1 cellular context compared by ENCODE assay signal in the genomic region with DNA sequence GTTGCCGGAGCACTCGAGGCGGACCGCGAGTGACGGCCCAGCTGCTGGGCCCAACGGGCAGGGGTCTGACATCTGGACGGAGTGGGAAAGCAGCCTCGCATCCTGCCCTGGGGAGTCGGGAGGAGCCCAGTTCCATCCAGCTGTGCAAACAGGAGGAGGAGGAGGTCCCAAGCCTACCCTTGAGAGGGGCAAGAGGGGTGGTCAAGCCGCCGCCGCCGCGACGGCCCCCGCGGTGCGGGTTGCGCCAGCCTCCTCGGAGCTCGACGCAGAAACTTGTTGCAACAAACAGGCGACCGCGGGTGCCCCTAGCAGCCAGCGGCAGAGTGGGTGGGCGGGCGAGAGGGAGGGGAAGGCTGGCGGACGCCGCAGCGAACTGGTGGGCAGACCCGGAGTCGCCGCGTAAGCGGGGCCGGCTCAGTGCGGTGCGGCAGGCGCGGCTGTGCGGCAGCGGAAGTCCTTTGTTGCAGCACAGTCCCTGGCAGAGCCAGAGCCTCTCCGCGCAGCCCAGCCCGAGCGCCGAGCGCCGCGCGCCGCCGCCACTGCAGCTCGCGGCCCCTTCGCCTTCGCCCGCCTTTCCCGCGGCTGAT.
TF ChIP-seq lines count a peak whose summit lies in the region.

A gene with protein sequence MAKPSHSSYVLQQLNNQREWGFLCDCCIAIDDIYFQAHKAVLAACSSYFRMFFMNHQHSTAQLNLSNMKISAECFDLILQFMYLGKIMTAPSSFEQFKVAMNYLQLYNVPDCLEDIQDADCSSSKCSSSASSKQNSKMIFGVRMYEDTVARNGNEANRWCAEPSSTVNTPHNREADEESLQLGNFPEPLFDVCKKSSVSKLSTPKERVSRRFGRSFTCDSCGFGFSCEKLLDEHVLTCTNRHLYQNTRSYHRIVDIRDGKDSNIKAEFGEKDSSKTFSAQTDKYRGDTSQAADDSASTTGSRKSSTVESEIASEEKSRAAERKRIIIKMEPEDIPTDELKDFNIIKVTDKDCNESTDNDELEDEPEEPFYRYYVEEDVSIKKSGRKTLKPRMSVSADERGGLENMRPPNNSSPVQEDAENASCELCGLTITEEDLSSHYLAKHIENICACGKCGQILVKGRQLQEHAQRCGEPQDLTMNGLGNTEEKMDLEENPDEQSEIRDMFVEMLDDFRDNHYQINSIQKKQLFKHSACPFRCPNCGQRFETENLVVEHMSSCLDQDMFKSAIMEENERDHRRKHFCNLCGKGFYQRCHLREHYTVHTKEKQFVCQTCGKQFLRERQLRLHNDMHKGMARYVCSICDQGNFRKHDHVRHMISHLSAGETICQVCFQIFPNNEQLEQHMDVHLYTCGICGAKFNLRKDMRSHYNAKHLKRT (plus strand): TSS at position 461 of the 587 bp plus-strand sequence. CDS start 16,735 bp downstream, outside the sequence.

TF ChIP-seq in HEK293, 187 proteins besides CTCF, POLR2A, EP300 and RAD21 (continued from another document and continues in another):
- TF ChIP-seq, protein P1, sequence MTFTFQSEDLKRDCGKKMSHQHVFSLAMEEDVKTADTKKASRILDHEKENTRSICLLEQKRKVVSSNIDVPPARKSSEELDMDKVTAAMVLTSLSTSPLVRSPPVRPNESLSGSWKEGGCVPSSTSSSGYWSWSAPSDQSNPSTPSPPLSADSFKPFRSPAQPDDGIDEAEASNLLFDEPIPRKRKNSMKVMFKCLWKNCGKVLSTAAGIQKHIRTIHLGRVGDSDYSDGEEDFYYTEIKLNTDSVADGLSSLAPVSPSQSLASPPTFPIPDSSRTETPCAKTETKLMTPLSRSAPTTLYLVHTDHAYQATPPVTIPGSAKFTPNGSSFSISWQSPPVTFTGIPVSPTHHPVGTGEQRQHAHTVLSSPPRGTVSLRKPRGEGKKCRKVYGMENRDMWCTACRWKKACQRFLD (tag by site-specific recombination; IDR thresholded peaks at IDR 0.05), result no peak
- TF ChIP-seq ZNF843 (tag by site-specific recombination; IDR thresholded peaks at IDR 0.05) (peak; percentile 70; the same call in 1 of the 2 replicates), ZNF560 (tag by site-specific recombination; IDR thresholded peaks at IDR 0.05; ENCODE audit: borderline replicate concordance) (no peak), ZXDB (tag by site-specific recombination; IDR thresholded peaks at IDR 0.05) (peak; percentile 88), OSR2 (tag by site-specific recombination; IDR thresholded peaks at IDR 0.05) (no peak), GFI1B (tag by site-specific recombination; IDR thresholded peaks at IDR 0.05) (no peak), HOXC10 (CRISPR knock-in tag; IDR thresholded peaks at IDR 0.05) (0 out of 2 replicates have a peak, but pooled peaks have one; percentile 1), ZNF391 (tag by site-specific recombination; IDR thresholded peaks at IDR 0.05; ENCODE audit: borderline replicate concordance, low read depth) (no peak), ZNF501 (tag by site-specific recombination; IDR thresholded peaks at IDR 0.05) (peak; percentile 39; the same call in 1 of the 2 replicates), OVOL3 (tag by site-specific recombination; IDR thresholded peaks at IDR 0.05) (no peak), SP3 (tag by site-specific recombination; IDR thresholded peaks at IDR 0.05) (peak; percentile 73), ZNF426 (tag by site-specific recombination; IDR thresholded peaks at IDR 0.05) (no peak), ZBTB17 (tag by site-specific recombination; IDR thresholded peaks at IDR 0.05) (peak; percentile 80), ZNF112 (tag by site-specific recombination; IDR thresholded peaks at IDR 0.05) (no peak), ZFHX2 (tag by site-specific recombination; conservative IDR thresholded peaks at IDR 0.05) (peak; percentile 58; the same call in 1 of the 2 replicates), ZNF324 (tag by site-specific recombination; IDR thresholded peaks at IDR 0.05) (0 out of 2 replicates have a peak, but pooled peaks have one; percentile 55), ZSCAN30 (tag by site-specific recombination; IDR thresholded peaks at IDR 0.05) (peak; percentile 26), IKZF3 (tag by site-specific recombination; IDR thresholded peaks at IDR 0.05) (peak; percentile 81), ZBTB21 (tag by site-specific recombination; IDR thresholded peaks at IDR 0.05) (no peak), ZNF837 (tag by site-specific recombination; IDR thresholded peaks at IDR 0.05) (peak; percentile 48; the same call in 1 of the 2 replicates), MYNN (tag by site-specific recombination; IDR thresholded peaks at IDR 0.05; ENCODE audit: borderline replicate concordance) (no peak), GLIS2 (tag by site-specific recombination; IDR thresholded peaks at IDR 0.05) (peak; percentile 94), GLIS1 (tag by site-specific recombination; IDR thresholded peaks at IDR 0.05) (peak; percentile 86), ZNF792 (tag by site-specific recombination; IDR thresholded peaks at IDR 0.05) (peak; percentile 47; the same call in 1 of the 2 replicates), ZNF658 (tag by site-specific recombination; IDR thresholded peaks at IDR 0.05) (no peak), SP2 (tag by site-specific recombination; IDR thresholded peaks at IDR 0.05) (peak; percentile 72), ZNF561 (tag by site-specific recombination; IDR thresholded peaks at IDR 0.05; ENCODE audit: borderline replicate concordance) (no peak), WT1 (tag by site-specific recombination; IDR thresholded peaks at IDR 0.05) (peak; percentile 90), ZNF146 (tag by site-specific recombination; IDR thresholded peaks at IDR 0.05) (0 out of 2 replicates have a peak, but pooled peaks have one; percentile 1), ZNF626 (tag by site-specific recombination; IDR thresholded peaks at IDR 0.05) (no peak), ZNF76 (tag by site-specific recombination; IDR thresholded peaks at IDR 0.05; ENCODE audit: borderline replicate concordance, low read depth) (0 out of 2 replicates have a peak, but pooled peaks have one; percentile 6), ZNF610 (tag by site-specific recombination; IDR thresholded peaks at IDR 0.05; ENCODE audit: borderline replicate concordance) (no peak)
- TF ChIP-seq, protein P2, sequence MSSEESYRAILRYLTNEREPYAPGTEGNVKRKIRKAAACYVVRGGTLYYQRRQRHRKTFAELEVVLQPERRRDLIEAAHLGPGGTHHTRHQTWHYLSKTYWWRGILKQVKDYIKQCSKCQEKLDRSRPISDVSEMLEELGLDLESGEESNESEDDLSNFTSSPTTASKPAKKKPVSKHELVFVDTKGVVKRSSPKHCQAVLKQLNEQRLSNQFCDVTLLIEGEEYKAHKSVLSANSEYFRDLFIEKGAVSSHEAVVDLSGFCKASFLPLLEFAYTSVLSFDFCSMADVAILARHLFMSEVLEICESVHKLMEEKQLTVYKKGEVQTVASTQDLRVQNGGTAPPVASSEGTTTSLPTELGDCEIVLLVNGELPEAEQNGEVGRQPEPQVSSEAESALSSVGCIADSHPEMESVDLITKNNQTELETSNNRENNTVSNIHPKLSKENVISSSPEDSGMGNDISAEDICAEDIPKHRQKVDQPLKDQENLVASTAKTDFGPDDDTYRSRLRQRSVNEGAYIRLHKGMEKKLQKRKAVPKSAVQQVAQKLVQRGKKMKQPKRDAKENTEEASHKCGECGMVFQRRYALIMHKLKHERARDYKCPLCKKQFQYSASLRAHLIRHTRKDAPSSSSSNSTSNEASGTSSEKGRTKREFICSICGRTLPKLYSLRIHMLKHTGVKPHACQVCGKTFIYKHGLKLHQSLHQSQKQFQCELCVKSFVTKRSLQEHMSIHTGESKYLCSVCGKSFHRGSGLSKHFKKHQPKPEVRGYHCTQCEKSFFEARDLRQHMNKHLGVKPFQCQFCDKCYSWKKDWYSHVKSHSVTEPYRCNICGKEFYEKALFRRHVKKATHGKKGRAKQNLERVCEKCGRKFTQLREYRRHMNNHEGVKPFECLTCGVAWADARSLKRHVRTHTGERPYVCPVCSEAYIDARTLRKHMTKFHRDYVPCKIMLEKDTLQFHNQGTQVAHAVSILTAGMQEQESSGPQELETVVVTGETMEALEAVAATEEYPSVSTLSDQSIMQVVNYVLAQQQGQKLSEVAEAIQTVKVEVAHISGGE (tag by site-specific recombination; conservative IDR thresholded peaks at IDR 0.05; ENCODE audit: low read depth), result peak; percentile 90
- TF ChIP-seq, protein P3, sequence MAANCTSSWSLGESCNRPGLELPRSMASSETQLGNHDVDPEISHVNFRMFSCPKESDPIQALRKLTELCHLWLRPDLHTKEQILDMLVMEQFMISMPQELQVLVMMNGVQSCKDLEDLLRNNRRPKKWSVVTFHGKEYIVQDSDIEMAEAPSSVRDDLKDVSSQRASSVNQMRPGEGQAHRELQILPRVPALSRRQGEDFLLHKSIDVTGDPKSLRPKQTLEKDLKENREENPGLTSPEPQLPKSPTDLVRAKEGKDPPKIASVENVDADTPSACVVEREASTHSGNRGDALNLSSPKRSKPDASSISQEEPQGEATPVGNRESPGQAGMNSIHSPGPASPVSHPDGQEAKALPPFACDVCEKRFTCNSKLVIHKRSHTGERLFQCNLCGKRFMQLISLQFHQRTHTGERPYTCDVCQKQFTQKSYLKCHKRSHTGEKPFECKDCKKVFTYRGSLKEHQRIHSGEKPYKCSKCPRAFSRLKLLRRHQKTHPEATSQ (tag by site-specific recombination; IDR thresholded peaks at IDR 0.05), result peak; percentile 2; the same call in 1 of the 2 replicates
- TF ChIP-seq, protein P4, sequence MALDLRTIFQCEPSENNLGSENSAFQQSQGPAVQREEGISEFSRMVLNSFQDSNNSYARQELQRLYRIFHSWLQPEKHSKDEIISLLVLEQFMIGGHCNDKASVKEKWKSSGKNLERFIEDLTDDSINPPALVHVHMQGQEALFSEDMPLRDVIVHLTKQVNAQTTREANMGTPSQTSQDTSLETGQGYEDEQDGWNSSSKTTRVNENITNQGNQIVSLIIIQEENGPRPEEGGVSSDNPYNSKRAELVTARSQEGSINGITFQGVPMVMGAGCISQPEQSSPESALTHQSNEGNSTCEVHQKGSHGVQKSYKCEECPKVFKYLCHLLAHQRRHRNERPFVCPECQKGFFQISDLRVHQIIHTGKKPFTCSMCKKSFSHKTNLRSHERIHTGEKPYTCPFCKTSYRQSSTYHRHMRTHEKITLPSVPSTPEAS (tag by site-specific recombination; IDR thresholded peaks at IDR 0.05), result 0 out of 2 replicates have a peak, but pooled peaks have one; percentile 26
- TF ChIP-seq, protein P5, sequence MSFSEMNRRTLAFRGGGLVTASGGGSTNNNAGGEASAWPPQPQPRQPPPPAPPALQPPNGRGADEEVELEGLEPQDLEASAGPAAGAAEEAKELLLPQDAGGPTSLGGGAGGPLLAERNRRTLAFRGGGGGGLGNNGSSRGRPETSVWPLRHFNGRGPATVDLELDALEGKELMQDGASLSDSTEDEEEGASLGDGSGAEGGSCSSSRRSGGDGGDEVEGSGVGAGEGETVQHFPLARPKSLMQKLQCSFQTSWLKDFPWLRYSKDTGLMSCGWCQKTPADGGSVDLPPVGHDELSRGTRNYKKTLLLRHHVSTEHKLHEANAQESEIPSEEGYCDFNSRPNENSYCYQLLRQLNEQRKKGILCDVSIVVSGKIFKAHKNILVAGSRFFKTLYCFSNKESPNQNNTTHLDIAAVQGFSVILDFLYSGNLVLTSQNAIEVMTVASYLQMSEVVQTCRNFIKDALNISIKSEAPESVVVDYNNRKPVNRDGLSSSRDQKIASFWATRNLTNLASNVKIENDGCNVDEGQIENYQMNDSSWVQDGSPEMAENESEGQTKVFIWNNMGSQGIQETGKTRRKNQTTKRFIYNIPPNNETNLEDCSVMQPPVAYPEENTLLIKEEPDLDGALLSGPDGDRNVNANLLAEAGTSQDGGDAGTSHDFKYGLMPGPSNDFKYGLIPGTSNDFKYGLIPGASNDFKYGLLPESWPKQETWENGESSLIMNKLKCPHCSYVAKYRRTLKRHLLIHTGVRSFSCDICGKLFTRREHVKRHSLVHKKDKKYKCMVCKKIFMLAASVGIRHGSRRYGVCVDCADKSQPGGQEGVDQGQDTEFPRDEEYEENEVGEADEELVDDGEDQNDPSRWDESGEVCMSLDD (tag by site-specific recombination; IDR thresholded peaks at IDR 0.05), result peak; percentile 92; the same call in 1 of the 2 replicates
- TF ChIP-seq, protein P6, sequence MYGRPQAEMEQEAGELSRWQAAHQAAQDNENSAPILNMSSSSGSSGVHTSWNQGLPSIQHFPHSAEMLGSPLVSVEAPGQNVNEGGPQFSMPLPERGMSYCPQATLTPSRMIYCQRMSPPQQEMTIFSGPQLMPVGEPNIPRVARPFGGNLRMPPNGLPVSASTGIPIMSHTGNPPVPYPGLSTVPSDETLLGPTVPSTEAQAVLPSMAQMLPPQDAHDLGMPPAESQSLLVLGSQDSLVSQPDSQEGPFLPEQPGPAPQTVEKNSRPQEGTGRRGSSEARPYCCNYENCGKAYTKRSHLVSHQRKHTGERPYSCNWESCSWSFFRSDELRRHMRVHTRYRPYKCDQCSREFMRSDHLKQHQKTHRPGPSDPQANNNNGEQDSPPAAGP (tag by site-specific recombination; IDR thresholded peaks at IDR 0.05), result 0 out of 2 replicates have a peak, but pooled peaks have one; percentile 51
- TF ChIP-seq, protein P7, sequence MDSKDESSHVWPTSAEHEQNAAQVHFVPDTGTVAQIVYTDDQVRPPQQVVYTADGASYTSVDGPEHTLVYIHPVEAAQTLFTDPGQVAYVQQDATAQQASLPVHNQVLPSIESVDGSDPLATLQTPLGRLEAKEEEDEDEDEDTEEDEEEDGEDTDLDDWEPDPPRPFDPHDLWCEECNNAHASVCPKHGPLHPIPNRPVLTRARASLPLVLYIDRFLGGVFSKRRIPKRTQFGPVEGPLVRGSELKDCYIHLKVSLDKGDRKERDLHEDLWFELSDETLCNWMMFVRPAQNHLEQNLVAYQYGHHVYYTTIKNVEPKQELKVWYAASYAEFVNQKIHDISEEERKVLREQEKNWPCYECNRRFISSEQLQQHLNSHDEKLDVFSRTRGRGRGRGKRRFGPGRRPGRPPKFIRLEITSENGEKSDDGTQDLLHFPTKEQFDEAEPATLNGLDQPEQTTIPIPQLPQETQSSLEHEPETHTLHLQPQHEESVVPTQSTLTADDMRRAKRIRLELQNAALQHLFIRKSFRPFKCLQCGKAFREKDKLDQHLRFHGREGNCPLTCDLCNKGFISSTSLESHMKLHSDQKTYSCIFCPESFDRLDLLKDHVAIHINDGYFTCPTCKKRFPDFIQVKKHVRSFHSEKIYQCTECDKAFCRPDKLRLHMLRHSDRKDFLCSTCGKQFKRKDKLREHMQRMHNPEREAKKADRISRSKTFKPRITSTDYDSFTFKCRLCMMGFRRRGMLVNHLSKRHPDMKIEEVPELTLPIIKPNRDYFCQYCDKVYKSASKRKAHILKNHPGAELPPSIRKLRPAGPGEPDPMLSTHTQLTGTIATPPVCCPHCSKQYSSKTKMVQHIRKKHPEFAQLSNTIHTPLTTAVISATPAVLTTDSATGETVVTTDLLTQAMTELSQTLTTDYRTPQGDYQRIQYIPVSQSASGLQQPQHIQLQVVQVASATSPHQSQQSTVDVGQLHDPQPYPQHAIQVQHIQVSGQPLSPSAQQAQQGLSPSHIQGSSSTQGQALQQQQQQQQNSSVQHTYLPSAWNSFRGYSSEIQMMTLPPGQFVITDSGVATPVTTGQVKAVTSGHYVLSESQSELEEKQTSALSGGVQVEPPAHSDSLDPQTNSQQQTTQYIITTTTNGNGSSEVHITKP (tag by site-specific recombination; IDR thresholded peaks at IDR 0.05), result peak; percentile 98
- TF ChIP-seq, protein P8, sequence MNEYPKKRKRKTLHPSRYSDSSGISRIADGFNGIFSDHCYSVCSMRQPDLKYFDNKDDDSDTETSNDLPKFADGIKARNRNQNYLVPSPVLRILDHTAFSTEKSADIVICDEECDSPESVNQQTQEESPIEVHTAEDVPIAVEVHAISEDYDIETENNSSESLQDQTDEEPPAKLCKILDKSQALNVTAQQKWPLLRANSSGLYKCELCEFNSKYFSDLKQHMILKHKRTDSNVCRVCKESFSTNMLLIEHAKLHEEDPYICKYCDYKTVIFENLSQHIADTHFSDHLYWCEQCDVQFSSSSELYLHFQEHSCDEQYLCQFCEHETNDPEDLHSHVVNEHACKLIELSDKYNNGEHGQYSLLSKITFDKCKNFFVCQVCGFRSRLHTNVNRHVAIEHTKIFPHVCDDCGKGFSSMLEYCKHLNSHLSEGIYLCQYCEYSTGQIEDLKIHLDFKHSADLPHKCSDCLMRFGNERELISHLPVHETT (tag by site-specific recombination; IDR thresholded peaks at IDR 0.05), result no peak
